11 cellular contexts compared by ENCODE assay signal in genomic region chr11:46342237-46342636, GRCh38. TPM values are rescaled to one million over a fixed set of nuclear protein-coding genes. Genes with fewer than 3 reads are reported as not detected.
DNase-seq lines count a peak whose midpoint lies in the region; TF ChIP-seq lines count a peak whose summit lies in the region.
"Had no signal": no experiment of that assay in that cellular context is flagged by ENCODE, and none has a peak within 500 bp of the region (broad histone marks: within the 10 kb centered on the region; RNA-seq: fewer than 3 reads in every experiment).

No MANE protein-coding gene starts in this region.

- in situ Hi-C loops in HAP-1 (cut with MboI; ENCODE audit: low sequenced_read_pairs) = no loop called here
- in situ Hi-C loops in ACHN (cut with HindIII; ENCODE audit: low pct_ligation_motif_present, low pct_unique_long_range_greater_than_20kb, low sequenced_read_pairs) = no loop called here

- H3K9me3 Mint-ChIP-seq in activated CD4-positive, alpha-beta T cell treated with anti-CD3 and anti-CD28 coated beads, Interleukin-2, amount 10 ng/mL, durations not matched to agents 7 days and 5 days = no peaks in the 10 kb centered on the region
- H3K9me3 Mint-ChIP-seq in neural crest cell = no peaks in the 10 kb centered on the region
- H3K9me3 Mint-ChIP-seq: memory B cell; stimulated activated memory B cell treated with anti-CD40 and anti-IgM and Interleukin-4, amounts not matched to agents 10 μg/mL and 1 μg/mL and 100 μg/mL, for 72 hours had no signal

- POLR2A ChIA-PET in activated CD4-positive, alpha-beta T cell treated with anti-CD3 and anti-CD28 coated beads, Interleukin-2, amount 10 ng/mL, durations not matched to agents 7 days and 5 days (lab: Charles Lee) = no interaction called here

- peaks cover 2% of the 10 kb centered on the region for H3K27me3 Mint-ChIP-seq in activated CD4-positive, alpha-beta T cell treated with anti-CD3 and anti-CD28 coated beads, Interleukin-2, amount 10 ng/mL, durations not matched to agents 7 days and 5 days
- peaks cover 12% of the 10 kb centered on the region for H3K27me3 Mint-ChIP-seq in neural crest cell (ENCODE audit: low read depth)

- H3K27ac Mint-ChIP-seq in activated CD4-positive, alpha-beta T cell treated with anti-CD3 and anti-CD28 coated beads, Interleukin-2, amount 10 ng/mL, durations not matched to agents 7 days and 5 days = peak overlapping the region; percentile 47
- no peak overlapping the region for H3K27ac Mint-ChIP-seq in neural crest cell (ENCODE audit: unreplicated experiment)
- H3K27ac Mint-ChIP-seq: memory B cell; stimulated activated memory B cell treated with anti-CD40 and anti-IgM and Interleukin-4, amounts not matched to agents 10 μg/mL and 1 μg/mL and 100 μg/mL, for 72 hours had no signal

- DNase-seq in activated CD4-positive, alpha-beta T cell treated with anti-CD3 and anti-CD28 coated beads, Interleukin-2, amount 10 ng/mL, durations not matched to agents 7 days and 5 days = peak; percentile 52
- DNase-seq in activated CD4-positive, alpha-beta T cell treated with anti-CD3 and anti-CD28 coated beads for 4 hours = no peak
- peak; percentile 28 for DNase-seq in NCI-H226
- no peak for DNase-seq in effector memory CD4-positive, alpha-beta T cell
- DNase-seq in neural crest cell (ENCODE audit: low read depth, low spot score) = no peak
- no peak for DNase-seq in HAP-1 (ENCODE audit: low spot score in 2 of 2)
- no peak for DNase-seq in T-helper 9 cell
- no peak for DNase-seq in ACHN

- CTCF ChIA-PET in activated CD4-positive, alpha-beta T cell treated with anti-CD3 and anti-CD28 coated beads, Interleukin-2, amount 10 ng/mL, durations not matched to agents 7 days and 5 days (lab: Charles Lee) = interaction anchor here (0.8 to 3.3 kb wide), 3 partner anchors 9 to 101 kb away, joined by 3 to 21 read pairs (median 5); no protein-coding TSS in a partner anchor

- H3K4me3 ChIP-seq in effector memory CD4-positive, alpha-beta T cell (ENCODE audit: insufficient read depth, low read depth, low read length, poor library complexity, severe bottlenecking) = no peak overlapping the region
- no peak overlapping the region for H3K4me3 ChIP-seq in HAP-1

- no peak overlapping the region for H3K4me3 Mint-ChIP-seq in activated CD4-positive, alpha-beta T cell treated with anti-CD3 and anti-CD28 coated beads, Interleukin-2, amount 10 ng/mL, durations not matched to agents 7 days and 5 days
- H3K4me3 Mint-ChIP-seq in neural crest cell = peak overlapping the region; percentile 50
- H3K4me3 Mint-ChIP-seq: memory B cell; stimulated activated memory B cell treated with anti-CD40 and anti-IgM and Interleukin-4, amounts not matched to agents 10 μg/mL and 1 μg/mL and 100 μg/mL, for 72 hours had no signal

- H3K9me3 ChIP-seq in effector memory CD4-positive, alpha-beta T cell (ENCODE audit: control insufficient read depth, low read length) = no peaks in the 10 kb centered on the region
- no peaks in the 10 kb centered on the region for H3K9me3 ChIP-seq in HAP-1

- H3K36me3 ChIP-seq in effector memory CD4-positive, alpha-beta T cell (ENCODE audit: control insufficient read depth, insufficient read depth, low read length) = no peaks in the 10 kb centered on the region
- H3K36me3 ChIP-seq in HAP-1 (replicated peaks) = no peaks in the 10 kb centered on the region

- H3K4me1 ChIP-seq in effector memory CD4-positive, alpha-beta T cell (ENCODE audit: control insufficient read depth, insufficient read depth, low read length, poor library complexity, severe bottlenecking) = peaks cover 44% of the 10 kb centered on the region
- H3K4me1 ChIP-seq in HAP-1 = peaks cover 16% of the 10 kb centered on the region

- peaks cover 78% of the 10 kb centered on the region for H3K4me1 Mint-ChIP-seq in activated CD4-positive, alpha-beta T cell treated with anti-CD3 and anti-CD28 coated beads, Interleukin-2, amount 10 ng/mL, durations not matched to agents 7 days and 5 days
- H3K4me1 Mint-ChIP-seq in neural crest cell = peaks cover 60% of the 10 kb centered on the region

- H3K36me3 Mint-ChIP-seq in activated CD4-positive, alpha-beta T cell treated with anti-CD3 and anti-CD28 coated beads, Interleukin-2, amount 10 ng/mL, durations not matched to agents 7 days and 5 days (ENCODE audit: low read depth) = no peaks in the 10 kb centered on the region
- no peaks in the 10 kb centered on the region for H3K36me3 Mint-ChIP-seq in neural crest cell (ENCODE audit: low read depth)
- H3K36me3 Mint-ChIP-seq: memory B cell; stimulated activated memory B cell treated with anti-CD40 and anti-IgM and Interleukin-4, amounts not matched to agents 10 μg/mL and 1 μg/mL and 100 μg/mL, for 72 hours had no signal

- no peak for TF ChIP-seq CTCF in neural crest cell (conservative IDR thresholded peaks at IDR 0.05)

- peak overlapping the region; percentile 0 for H3K27ac ChIP-seq in effector memory CD4-positive, alpha-beta T cell (ENCODE audit: insufficient read depth, low read length, poor library complexity, severe bottlenecking)
- H3K27ac ChIP-seq: KMS-11 had no signal

- H3K27me3 ChIP-seq in effector memory CD4-positive, alpha-beta T cell (replicated peaks; ENCODE audit: control insufficient read depth, insufficient read depth, low read length, poor library complexity, severe bottlenecking) = no peaks in the 10 kb centered on the region
- H3K27me3 ChIP-seq in HAP-1 (ENCODE audit: low read depth) = no peaks in the 10 kb centered on the region

RNA-seq across cellular contexts. Expression of gene DGKZ, which starts 5.0 kb away (rescaled TPM):
- total RNA-seq in activated CD4-positive, alpha-beta T cell treated with anti-CD3 and anti-CD28 coated beads, Interleukin-2, amount 10 ng/mL, durations not matched to agents 7 days and 5 days = 100 to 1,000 TPM; 178 to 187 TPM
- 54.4 and 60.1 TPM in 2 replicates for total RNA-seq in neural crest cell

RNA-seq across cellular contexts. Expression of gene MDK, which starts 39.2 kb away (rescaled TPM):
- 10 to 100 TPM in 1 of 2 experiments, 1 to 10 TPM in 1; 8.2 to 10.5 TPM for total RNA-seq in activated CD4-positive, alpha-beta T cell treated with anti-CD3 and anti-CD28 coated beads, Interleukin-2, amount 10 ng/mL, durations not matched to agents 7 days and 5 days
- total RNA-seq in neural crest cell = 781 and 821 TPM in 2 replicates

RNA-seq across cellular contexts. Expression of gene CHRM4, which starts 49.3 kb away (rescaled TPM):
- total RNA-seq in activated CD4-positive, alpha-beta T cell treated with anti-CD3 and anti-CD28 coated beads, Interleukin-2, amount 10 ng/mL, durations not matched to agents 7 days and 5 days = under 1 TPM; 0.12 to 0.31 TPM
- total RNA-seq in neural crest cell = 0.37 and 0.39 TPM in 2 replicates

Comparison
In these comparisons a context has a peak if more than half of its experiments do, and no peak if none do; other contexts are left out.
1. DNase-seq: peak in activated CD4-positive, alpha-beta T cell treated with anti-CD3 and anti-CD28 coated beads, Interleukin-2, amount 10 ng/mL, durations not matched to agents 7 days and 5 days (single experiment) and NCI-H226 (single experiment); none in activated CD4-positive, alpha-beta T cell treated with anti-CD3 and anti-CD28 coated beads for 4 hours (0 of 2), effector memory CD4-positive, alpha-beta T cell (0 of 3), neural crest cell (single experiment), HAP-1 (0 of 2), T-helper 9 cell (single experiment) and ACHN (single experiment).
2. RNA of gene MDK, which starts 39.2 kb away (total RNA-seq): 781 to 821 TPM in neural crest cell; 8.2 to 10.5 TPM in activated CD4-positive, alpha-beta T cell treated with anti-CD3 and anti-CD28 coated beads, Interleukin-2, amount 10 ng/mL, durations not matched to agents 7 days and 5 days; every median in the first group is over 10 times any median in the second.